ENCODE assay signal across 12 cellular contexts in the genomic region with DNA sequence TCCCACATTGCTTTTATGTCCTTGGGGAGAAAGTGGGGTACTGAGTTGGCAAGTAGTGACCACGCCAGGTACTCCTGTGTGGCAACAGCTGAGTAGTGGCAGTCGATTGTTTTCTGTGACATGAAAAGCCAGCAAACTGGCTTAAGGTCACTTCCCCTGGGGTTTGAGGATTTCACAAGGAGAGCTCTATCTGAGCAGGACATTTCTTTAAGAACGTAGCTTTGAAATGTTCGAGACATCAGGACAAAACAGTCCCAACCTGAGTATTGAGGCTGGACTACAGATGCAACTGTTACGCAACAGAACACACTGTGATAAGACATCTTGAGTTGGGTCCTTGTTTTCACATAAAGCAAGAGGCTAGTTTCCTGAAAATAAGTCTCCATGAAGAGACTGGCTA.
DNase-seq lines count a peak whose midpoint lies in the region; ATAC-seq, FAIRE-seq and TF ChIP-seq lines count a peak whose summit lies in the region.
"Had no signal": no experiment of that assay in that cellular context is flagged by ENCODE, and none has a peak within 500 bp of the region (broad histone marks: within the 10 kb centered on the region; RNA-seq: fewer than 3 reads in every experiment).

No MANE protein-coding gene starts in this region.

- no peak for DNase-seq in heart left ventricle
- DNase-seq in left cardiac atrium, result no peak
- DNase-seq in astrocyte (ENCODE audit: low read depth), result no peak
- DNase-seq in lower lobe of right lung, result no peak
- DNase-seq in pancreas, result no peak
- no peak for DNase-seq in NCI-H146 treated with DMSO at 0.1 percent for 48 hours (lab: John Stamatoyannopoulos, UW; ENCODE audit: unreplicated experiment)
- DNase-seq in aorta, result no peak
- DNase-seq in amniotic stem cell (lab: John Stamatoyannopoulos, UW), result no peak
- DNase-seq: CD4-positive, alpha-beta memory T cell; glutamatergic neuron; NCI-H510A had no signal

- no peak overlapping the region for H3K9ac ChIP-seq in astrocyte (ENCODE audit: low read length)

- peaks cover 46% of the 10 kb centered on the region for H3K36me3 Mint-ChIP-seq in astrocyte (ENCODE audit: low read depth, unreplicated experiment)

- peak overlapping the region; percentile 22 for H3K27ac Mint-ChIP-seq in astrocyte (ENCODE audit: unreplicated experiment)

- H3K4me3 Mint-ChIP-seq in astrocyte (ENCODE audit: unreplicated experiment), result no peak overlapping the region

- 71 to 87% (median 83%) methylated on average over 5 of the region's 5 CpGs for WGBS in heart left ventricle, 4 donors
- 88 to 89% methylated on average over 5 of the region's 5 CpGs for WGBS in pancreas, 2 donors
- WGBS in aorta, 2 donors, result 80 to 82% methylated on average over 5 of the region's 5 CpGs

- peaks cover 85% of the 10 kb centered on the region for H4K20me1 ChIP-seq in astrocyte (ENCODE audit: insufficient read depth, low read length)

- H3K79me2 ChIP-seq in astrocyte (ENCODE audit: insufficient read depth, low read length), result peaks cover 97% of the 10 kb centered on the region

- ATAC-seq in heart left ventricle (peak in 2 of 4 donors; percentile 13 to 30), left cardiac atrium (no peak), lower lobe of right lung (peak in 1 of 2 donors; percentile 36), pancreas (no peak), aorta (ENCODE audit: low FRiP score) (no peak)

- H3K27me3 Mint-ChIP-seq in astrocyte (ENCODE audit: low read depth, unreplicated experiment), result no peaks in the 10 kb centered on the region
- H3K27me3 Mint-ChIP-seq: CD4-positive, alpha-beta memory T cell had no signal

- no peaks in the 10 kb centered on the region for H3K27me3 ChIP-seq in heart left ventricle
- no peaks in the 10 kb centered on the region for H3K27me3 ChIP-seq in astrocyte (ENCODE audit: insufficient read depth, low read length)
- no peaks in the 10 kb centered on the region for H3K27me3 ChIP-seq in lower lobe of right lung (ENCODE audit: low read depth)
- no peaks in the 10 kb centered on the region for H3K27me3 ChIP-seq in pancreas
- no peaks in the 10 kb centered on the region for H3K27me3 ChIP-seq in aorta (ENCODE audit: control insufficient read depth in 1 of 2, insufficient read depth in 2 of 2, low read length in 1 of 2)

- no peak for TF ChIP-seq POLR2A in heart left ventricle (IDR thresholded peaks at IDR 0.05)

- H3K4me1 ChIP-seq in heart left ventricle (peaks cover 3 to 51% (median 21%) of the 10 kb centered on the region in 12 donors), astrocyte (ENCODE audit: insufficient read depth, low read length) (peaks cover 21% of the 10 kb centered on the region), lower lobe of right lung (peaks cover 44% of the 10 kb centered on the region), pancreas (peaks cover 0 to 8% (median 0%) of the 10 kb centered on the region in 3 donors), aorta (ENCODE audit: control insufficient read depth in 1 of 2, insufficient read depth in 2 of 2, low read length in 2 of 2) (peaks cover 0 to 2% of the 10 kb centered on the region in 2 donors)

- H3K27ac ChIP-seq in heart left ventricle (peak overlapping the region in 10 of 12 donors; percentile 10 to 66 (median 31)), astrocyte (ENCODE audit: low read depth, low read length) (no peak overlapping the region), lower lobe of right lung (peak overlapping the region; percentile 4), pancreas (no peak overlapping the region), aorta (ENCODE audit: low read depth in 1 of 2, low read length in 2 of 2) (no peak overlapping the region)

- H3K4me1 Mint-ChIP-seq in astrocyte (ENCODE audit: low read depth, unreplicated experiment), result peaks cover 56% of the 10 kb centered on the region

- FAIRE-seq in astrocyte (lab: Jason Lieb, UNC), result no peak
- FAIRE-seq in pancreas (lab: Jason Lieb, UNC), result no peak
- FAIRE-seq: H1 had no signal

- H3K4me2 ChIP-seq in astrocyte (ENCODE audit: low read length), result no peak overlapping the region

- no peaks in the 10 kb centered on the region for H3K9me3 Mint-ChIP-seq in astrocyte (ENCODE audit: unreplicated experiment)

- intact Hi-C loops in heart left ventricle (cut with DNase I) (no loop called here), left cardiac atrium (cut with DNase I) (no loop called here), lower lobe of right lung (cut with DNase I) (no loop called here), pancreas (cut with DNase I) (no loop called here), aorta (cut with DNase I) (no loop called here)

- H3K9me3 ChIP-seq in heart left ventricle, result no peaks in the 10 kb centered on the region
- H3K9me3 ChIP-seq in astrocyte (ENCODE audit: insufficient read depth, low read depth, low read length), result no peaks in the 10 kb centered on the region
- H3K9me3 ChIP-seq in lower lobe of right lung, result no peaks in the 10 kb centered on the region
- H3K9me3 ChIP-seq in pancreas, result no peaks in the 10 kb centered on the region
- no peaks in the 10 kb centered on the region for H3K9me3 ChIP-seq in aorta (ENCODE audit: control insufficient read depth, low read length)

- peaks cover 3 to 96% (median 82%) of the 10 kb centered on the region in 9 donors for H3K36me3 ChIP-seq in heart left ventricle
- H3K36me3 ChIP-seq in astrocyte (ENCODE audit: insufficient read depth, low read length), result peaks cover 83% of the 10 kb centered on the region
- H3K36me3 ChIP-seq in lower lobe of right lung, result peaks cover 93% of the 10 kb centered on the region
- peaks cover 0 to 25% (median 0%) of the 10 kb centered on the region in 3 donors for H3K36me3 ChIP-seq in pancreas
- peaks cover 2 to 4% of the 10 kb centered on the region in 2 donors for H3K36me3 ChIP-seq in aorta (ENCODE audit: control insufficient read depth in 1 of 2, insufficient read depth in 2 of 2, low read length in 1 of 2)

- H2AFZ ChIP-seq in astrocyte (ENCODE audit: low read depth, low read length), result no peak overlapping the region

- TF ChIP-seq CTCF in heart left ventricle (IDR thresholded peaks at IDR 0.05) (no peak), astrocyte (IDR thresholded peaks at IDR 0.05; ENCODE audit: insufficient read depth, low read depth, low read length) (no peak), lower lobe of right lung (IDR thresholded peaks at IDR 0.05) (no peak), pancreas (IDR thresholded peaks at IDR 0.05) (no peak)

- H3K4me3 ChIP-seq in heart left ventricle, result no peak overlapping the region
- H3K4me3 ChIP-seq in astrocyte (ENCODE audit: insufficient read depth, low read depth, low read length), result no peak overlapping the region
- H3K4me3 ChIP-seq in lower lobe of right lung, result no peak overlapping the region
- H3K4me3 ChIP-seq in pancreas, result no peak overlapping the region
- H3K4me3 ChIP-seq in aorta (ENCODE audit: low read length in 2 of 2), result no peak overlapping the region

Comparison
In these comparisons a context has a peak if more than half of its experiments do, and no peak if none do; other contexts are left out.
1. H3K27ac ChIP-seq: peak in heart left ventricle (10 of 12) and lower lobe of right lung (single experiment); none in astrocyte (single experiment), pancreas (0 of 4) and aorta (0 of 2).